Comparison of ENCODE assay signal across 8 cellular contexts in genomic region chr20:50762435-50763201, GRCh38. TPM values are rescaled to one million over a fixed set of nuclear protein-coding genes. Genes with fewer than 3 reads are reported as not detected.
DNase-seq lines count a peak whose midpoint lies in the region; ATAC-seq and TF ChIP-seq lines count a peak whose summit lies in the region.

No MANE protein-coding gene starts in this region.

- H3K27me3 ChIP-seq in right cardiac atrium (ENCODE audit: control insufficient read depth, insufficient read depth) (no peaks in the 10 kb centered on the region), gastrocnemius medialis (no peaks in the 10 kb centered on the region)

- TF ChIP-seq CTCF in gastrocnemius medialis (IDR thresholded peaks at IDR 0.05 in 4 of 5, conservative IDR thresholded peaks at IDR 0.05 in 1 of 5): peak in 1 of 5 experiments; percentile 26

- CTCF ChIA-PET in activated CD8-positive, alpha-beta T cell treated with anti-CD3 and anti-CD28 coated beads, Interleukin-2, amount 10 ng/mL, durations not matched to agents 7 days and 5 days (lab: Charles Lee): no interaction called here

- peak overlapping the region; percentile 43 for H3K27ac ChIP-seq in right cardiac atrium (ENCODE audit: low read length)
- H3K27ac ChIP-seq in gastrocnemius medialis: peak overlapping the region; percentile 81 to 90 (median 86)

- intact Hi-C loops in right cardiac atrium (cut with DNase I) (no loop called here), gastrocnemius medialis (cut with DNase I; ENCODE audit: low total_unique reads) (no loop called here)

- H3K36me3 Mint-ChIP-seq in activated CD8-positive, alpha-beta T cell treated with anti-CD3 and anti-CD28 coated beads, Interleukin-2, amount 10 ng/mL, durations not matched to agents 7 days and 5 days (ENCODE audit: low read depth): no peaks in the 10 kb centered on the region

- no peaks in the 10 kb centered on the region for H3K9me3 ChIP-seq in right cardiac atrium (ENCODE audit: control insufficient read depth, low read length)
- no peaks in the 10 kb centered on the region for H3K9me3 ChIP-seq in gastrocnemius medialis

- no peaks in the 10 kb centered on the region for H3K27me3 Mint-ChIP-seq in activated CD8-positive, alpha-beta T cell treated with anti-CD3 and anti-CD28 coated beads, Interleukin-2, amount 10 ng/mL, durations not matched to agents 7 days and 5 days (ENCODE audit: low read depth)

- H3K4me3 ChIP-seq in right cardiac atrium (ENCODE audit: low read length) (no peak overlapping the region), gastrocnemius medialis (no peak overlapping the region)

- no peaks in the 10 kb centered on the region for H3K4me1 Mint-ChIP-seq in activated CD8-positive, alpha-beta T cell treated with anti-CD3 and anti-CD28 coated beads, Interleukin-2, amount 10 ng/mL, durations not matched to agents 7 days and 5 days (ENCODE audit: low read depth)

- in situ Hi-C loops in gastrocnemius medialis (cut with MboI; ENCODE audit: low sequenced_read_pairs in 4 of 4): loop anchor here in 1 of 4 donors (25.0 kb wide), 1 partner anchor 575 kb away; the partner anchor contains the start of gene CEBPB

- no peaks in the 10 kb centered on the region for H3K36me3 ChIP-seq in gastrocnemius medialis

- DNase-seq in GOT3 (lab: John Stamatoyannopoulos, UW): peak; percentile 41
- DNase-seq in amygdala (lab: John Stamatoyannopoulos, UW): peak in 49 of 56 donors; percentile 10 to 84 (median 56)
- peak; percentile 75 to 91 (median 89) for DNase-seq in right cardiac atrium
- DNase-seq in gastrocnemius medialis: peak; percentile 89 to 96
- DNase-seq in stimulated activated naive CD4-positive, alpha-beta T cell treated with Interleukin-2 at 50 U/mL for 16 hours (lab: John Stamatoyannopoulos, UW): no peak
- DNase-seq in DMS153 treated with DMSO at 0.1 percent for 48 hours (lab: John Stamatoyannopoulos, UW; ENCODE audit: unreplicated experiment): no peak
- DNase-seq in activated CD8-positive, alpha-beta T cell treated with anti-CD3 and anti-CD28 coated beads, Interleukin-2, amount 10 ng/mL, durations not matched to agents 7 days and 5 days: no peak

- WGBS in right cardiac atrium: 35% methylated on average over 12 of the region's 12 CpGs

- H3K4me1 ChIP-seq in right cardiac atrium (ENCODE audit: control insufficient read depth, insufficient read depth, low read length): no peaks in the 10 kb centered on the region
- peaks cover 22 to 36% of the 10 kb centered on the region in 2 donors for H3K4me1 ChIP-seq in gastrocnemius medialis

- ATAC-seq in right cardiac atrium (peak; percentile 89 to 92), gastrocnemius medialis (peak; percentile 94), HG02763 (IDR thresholded peaks at IDR 0.05; ENCODE audit: unreplicated experiment) (no peak)
- ATAC-seq in activated CD8-positive, alpha-beta T cell treated with anti-CD3 and anti-CD28 coated beads, Interleukin-2, amount 10 ng/mL, durations not matched to agents 7 days and 5 days: no peak

- no peak overlapping the region for H3K4me3 Mint-ChIP-seq in activated CD8-positive, alpha-beta T cell treated with anti-CD3 and anti-CD28 coated beads, Interleukin-2, amount 10 ng/mL, durations not matched to agents 7 days and 5 days

- no peaks in the 10 kb centered on the region for H3K9me3 Mint-ChIP-seq in activated CD8-positive, alpha-beta T cell treated with anti-CD3 and anti-CD28 coated beads, Interleukin-2, amount 10 ng/mL, durations not matched to agents 7 days and 5 days (ENCODE audit: insufficient read depth)

- no peak for TF ChIP-seq POLR2A in gastrocnemius medialis (IDR thresholded peaks at IDR 0.05)

- POLR2A ChIA-PET in activated CD8-positive, alpha-beta T cell treated with anti-CD3 and anti-CD28 coated beads, Interleukin-2, amount 10 ng/mL, durations not matched to agents 7 days and 5 days (lab: Charles Lee): no interaction called here

- H3K27ac Mint-ChIP-seq in activated CD8-positive, alpha-beta T cell treated with anti-CD3 and anti-CD28 coated beads, Interleukin-2, amount 10 ng/mL, durations not matched to agents 7 days and 5 days: no peak overlapping the region

RNA-seq across cellular contexts. Expression of gene PARD6B, which starts 31.2 kb away (rescaled TPM):
- 1 to 10 TPM; 2.5 to 5.2 (median 3.5) TPM for total RNA-seq in right cardiac atrium
- 0.93 TPM for polyA plus RNA-seq in right cardiac atrium
- total RNA-seq in gastrocnemius medialis: 10 to 100 TPM in 1 of 4 donors, 1 to 10 TPM in 2, under 1 TPM in 1; 0.72 to 15.3 (median 2.3) TPM
- total RNA-seq in activated CD8-positive, alpha-beta T cell treated with anti-CD3 and anti-CD28 coated beads, Interleukin-2, amount 10 ng/mL, durations not matched to agents 7 days and 5 days: 1 to 10 TPM; 4.3 to 6.0 TPM

RNA-seq across cellular contexts. Expression of gene BCAS4, which starts 32.2 kb away (rescaled TPM):
- total RNA-seq in right cardiac atrium (1 to 10 TPM; 1.6 to 3.5 (median 2.2) TPM), gastrocnemius medialis (1 to 10 TPM in 1 of 4 donors, under 1 TPM in 2, not detected in 1; 0.16 to 2.2 (median 0.51) TPM)
- 2.4 TPM for polyA plus RNA-seq in right cardiac atrium
- total RNA-seq in activated CD8-positive, alpha-beta T cell treated with anti-CD3 and anti-CD28 coated beads, Interleukin-2, amount 10 ng/mL, durations not matched to agents 7 days and 5 days: 10 to 100 TPM; 29.3 to 32.6 TPM

Comparison
In these comparisons a context has a peak if more than half of its experiments do, and no peak if none do; other contexts are left out.
1. DNase-seq: peak in GOT3 (single experiment), amygdala (49 of 56), right cardiac atrium (3 of 3) and gastrocnemius medialis (2 of 2); none in stimulated activated naive CD4-positive, alpha-beta T cell treated with Interleukin-2 at 50 U/mL for 16 hours (single experiment), DMS153 treated with DMSO at 0.1 percent for 48 hours (single experiment) and activated CD8-positive, alpha-beta T cell treated with anti-CD3 and anti-CD28 coated beads, Interleukin-2, amount 10 ng/mL, durations not matched to agents 7 days and 5 days (single experiment).
2. ATAC-seq: peak in right cardiac atrium (2 of 2) and gastrocnemius medialis (2 of 2); none in activated CD8-positive, alpha-beta T cell treated with anti-CD3 and anti-CD28 coated beads, Interleukin-2, amount 10 ng/mL, durations not matched to agents 7 days and 5 days (single experiment) and HG02763 (single experiment).
3. RNA of gene BCAS4, which starts 32.2 kb away (total RNA-seq): 29.3 to 32.6 TPM in activated CD8-positive, alpha-beta T cell treated with anti-CD3 and anti-CD28 coated beads, Interleukin-2, amount 10 ng/mL, durations not matched to agents 7 days and 5 days; 1.6 to 3.5 TPM in right cardiac atrium and 0.16 to 2.2 TPM in gastrocnemius medialis; every median in the first group is over 4 times any median in the second.